Comparison of ENCODE assay signal across 9 cellular contexts in genomic region chr3:132536442-132537153, GRCh38.
DNase-seq lines count a peak whose midpoint lies in the region; TF ChIP-seq lines count a peak whose summit lies in the region.
"Had no signal": no experiment of that assay in that cellular context is flagged by ENCODE, and none has a peak within 500 bp of the region (broad histone marks: within the 10 kb centered on the region; RNA-seq: fewer than 3 reads in every experiment).

No MANE protein-coding gene starts in this region.

- peak overlapping the region; percentile 14 for H4K8ac ChIP-seq in mesendoderm (ENCODE audit: low read depth, low read length)

- no peaks in the 10 kb centered on the region for H3K9me3 ChIP-seq in adipocyte (ENCODE audit: control insufficient read depth, low read length)
- H3K9me3 ChIP-seq: MG63 had no signal

- H3K36me3 ChIP-seq in adipocyte (ENCODE audit: control insufficient read depth, insufficient read depth, low read length, severe bottlenecking) (peaks cover 56% of the 10 kb centered on the region), mesendoderm (ENCODE audit: control insufficient read depth, insufficient read depth, low read length) (no peaks in the 10 kb centered on the region)

- no peak overlapping the region for H3K18ac ChIP-seq in mesendoderm (ENCODE audit: low read length)

- no peak overlapping the region for H3K4me2 ChIP-seq in mesendoderm (ENCODE audit: low read length)

- no CpG with 5 or more reads among the region's 3 CpGs for WGBS in mesendoderm (ENCODE audit: extremely low coverage, insufficient coverage, low lambda C conversion rate)

- no peaks in the 10 kb centered on the region for H3K79me2 ChIP-seq in mesendoderm (ENCODE audit: control insufficient read depth, insufficient read depth, low read length)

- no peak overlapping the region for H2AK5ac ChIP-seq in mesendoderm (ENCODE audit: low read length)

- H3K4me3 ChIP-seq in HL-60 (replicated peaks; ENCODE audit: insufficient read depth, low read length) (no peak overlapping the region), adipocyte (ENCODE audit: low read length) (no peak overlapping the region), mesendoderm (ENCODE audit: low read length) (no peak overlapping the region)
- H3K4me3 ChIP-seq: MG63 had no signal

- no peak overlapping the region for H2BK5ac ChIP-seq in mesendoderm (ENCODE audit: low read length)

- no peak overlapping the region for H3K23ac ChIP-seq in mesendoderm (ENCODE audit: low read length)

- 0 out of 2 replicates have a peak overlapping the region, but pooled peaks have one; percentile 17 for H3K27ac ChIP-seq in HL-60 (replicated peaks)
- no peak overlapping the region for H3K27ac ChIP-seq in mesendoderm (ENCODE audit: low read depth, low read length)

- H3K79me1 ChIP-seq in mesendoderm (ENCODE audit: low read length): no peaks in the 10 kb centered on the region

- no peak overlapping the region for H2BK15ac ChIP-seq in mesendoderm (replicated peaks; ENCODE audit: low read depth)

- H4K5ac ChIP-seq in mesendoderm (ENCODE audit: low read length): no peak overlapping the region

- peak overlapping the region; percentile 69 for H3K56ac ChIP-seq in mesendoderm (ENCODE audit: low read length)

- peak; percentile 14 for DNase-seq in GM03348 (ENCODE audit: low spot score)
- no peak for DNase-seq in HL-60 (ENCODE audit: low read depth in 1 of 2, low spot score in 1 of 2)
- DNase-seq in adipocyte (ENCODE audit: low read depth): no peak
- DNase-seq in mesendoderm: peak; percentile 26
- no peak for DNase-seq in amniotic stem cell (lab: John Stamatoyannopoulos, UW)
- DNase-seq in SHP77 treated with DMSO at 0.1 percent for 48 hours (lab: John Stamatoyannopoulos, UW): no peak
- no peak for DNase-seq in activated CD8-positive, alpha-beta memory T cell treated with anti-CD3 and anti-CD28 coated beads, Interleukin-2, amount 50 U/mL, for 4 hours
- DNase-seq in iPS-NIHi7 (ENCODE audit: extremely low spot score): no peak

- peaks cover 14% of the 10 kb centered on the region for H3K4me1 ChIP-seq in adipocyte (ENCODE audit: control insufficient read depth, insufficient read depth, low read length)
- H3K4me1 ChIP-seq in mesendoderm (ENCODE audit: control insufficient read depth, low read depth, low read length): no peaks in the 10 kb centered on the region

- no peak overlapping the region for H2BK120ac ChIP-seq in mesendoderm (ENCODE audit: low read depth, low read length)

- H3K9ac ChIP-seq in adipocyte (ENCODE audit: low read length) (peak overlapping the region; percentile 69), mesendoderm (ENCODE audit: low read length) (no peak overlapping the region)

- no peak overlapping the region for H3K4ac ChIP-seq in mesendoderm (ENCODE audit: low read depth, low read length)

- no peak for TF ChIP-seq CTCF in HL-60 (IDR thresholded peaks at IDR 0.05; ENCODE audit: insufficient read depth, low read length)

- H3K27me3 ChIP-seq in HL-60 (ENCODE audit: insufficient read depth, poor library complexity, severe bottlenecking): no peaks in the 10 kb centered on the region
- no peaks in the 10 kb centered on the region for H3K27me3 ChIP-seq in adipocyte (replicated peaks; ENCODE audit: control insufficient read depth, insufficient read depth, low read length)
- H3K27me3 ChIP-seq in mesendoderm (ENCODE audit: insufficient read depth, low read length, poor library complexity): no peaks in the 10 kb centered on the region
- H3K27me3 ChIP-seq: MG63 had no signal

Comparison
In these comparisons a context has a peak if more than half of its experiments do, and no peak if none do; other contexts are left out.
1. DNase-seq: peak in GM03348 (single experiment) and mesendoderm (single experiment); none in HL-60 (0 of 2), adipocyte (single experiment), amniotic stem cell (single experiment), SHP77 treated with DMSO at 0.1 percent for 48 hours (single experiment), activated CD8-positive, alpha-beta memory T cell treated with anti-CD3 and anti-CD28 coated beads, Interleukin-2, amount 50 U/mL, for 4 hours (single experiment) and iPS-NIHi7 (single experiment).